In the genomic region with DNA sequence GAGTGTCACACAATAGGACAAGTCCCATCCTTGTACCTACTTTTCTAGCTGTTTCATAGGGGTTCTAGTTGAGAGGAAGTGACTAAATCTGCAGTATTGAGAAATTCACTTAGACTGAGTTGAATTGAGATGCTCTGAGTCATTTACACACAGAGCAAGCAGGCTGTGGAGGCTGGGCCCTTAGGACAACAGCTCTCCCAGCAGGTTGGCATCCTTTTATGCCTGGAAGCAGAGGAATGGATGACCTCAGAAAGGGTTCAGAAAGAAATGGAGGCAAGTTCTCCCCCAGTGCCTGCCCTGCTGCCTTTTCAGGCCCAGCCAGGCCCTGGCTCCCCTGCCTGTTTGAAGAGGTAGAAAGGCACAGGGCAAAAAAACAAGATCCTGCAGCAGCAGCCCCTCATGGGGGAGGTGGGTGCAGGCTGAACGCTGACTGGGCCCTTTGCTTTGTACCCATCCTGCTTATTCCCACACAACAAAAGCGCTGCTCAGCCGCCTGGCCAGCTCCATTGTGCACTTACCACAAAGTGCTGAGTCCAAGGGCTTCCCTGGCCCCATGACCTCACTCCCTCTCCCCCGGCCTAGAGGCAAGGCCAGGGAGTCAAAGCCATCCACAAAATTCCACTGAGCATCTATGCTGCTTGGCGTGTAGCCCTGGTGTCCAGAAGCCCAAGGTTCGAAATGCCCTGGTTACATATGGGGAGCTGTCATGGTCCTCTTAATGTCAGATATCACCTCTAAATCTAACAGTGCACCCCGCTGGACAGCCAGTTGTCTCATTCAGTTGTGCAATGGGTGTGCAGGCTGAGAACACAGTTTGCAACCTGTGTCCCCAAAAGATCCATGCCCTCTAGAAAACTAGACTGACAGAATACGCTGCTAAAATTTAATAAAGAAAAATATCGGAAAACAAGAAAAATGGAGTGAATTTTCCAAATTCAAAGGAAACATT, we compare ENCODE assay signal across 1 cellular context.
TF ChIP-seq lines count a peak whose summit lies in the region.

No MANE protein-coding gene starts in this region.

TF ChIP-seq in HepG2, 621 proteins besides CTCF, POLR2A, EP300 and RAD21 (continued from another document):
- TF ChIP-seq, protein P1, sequence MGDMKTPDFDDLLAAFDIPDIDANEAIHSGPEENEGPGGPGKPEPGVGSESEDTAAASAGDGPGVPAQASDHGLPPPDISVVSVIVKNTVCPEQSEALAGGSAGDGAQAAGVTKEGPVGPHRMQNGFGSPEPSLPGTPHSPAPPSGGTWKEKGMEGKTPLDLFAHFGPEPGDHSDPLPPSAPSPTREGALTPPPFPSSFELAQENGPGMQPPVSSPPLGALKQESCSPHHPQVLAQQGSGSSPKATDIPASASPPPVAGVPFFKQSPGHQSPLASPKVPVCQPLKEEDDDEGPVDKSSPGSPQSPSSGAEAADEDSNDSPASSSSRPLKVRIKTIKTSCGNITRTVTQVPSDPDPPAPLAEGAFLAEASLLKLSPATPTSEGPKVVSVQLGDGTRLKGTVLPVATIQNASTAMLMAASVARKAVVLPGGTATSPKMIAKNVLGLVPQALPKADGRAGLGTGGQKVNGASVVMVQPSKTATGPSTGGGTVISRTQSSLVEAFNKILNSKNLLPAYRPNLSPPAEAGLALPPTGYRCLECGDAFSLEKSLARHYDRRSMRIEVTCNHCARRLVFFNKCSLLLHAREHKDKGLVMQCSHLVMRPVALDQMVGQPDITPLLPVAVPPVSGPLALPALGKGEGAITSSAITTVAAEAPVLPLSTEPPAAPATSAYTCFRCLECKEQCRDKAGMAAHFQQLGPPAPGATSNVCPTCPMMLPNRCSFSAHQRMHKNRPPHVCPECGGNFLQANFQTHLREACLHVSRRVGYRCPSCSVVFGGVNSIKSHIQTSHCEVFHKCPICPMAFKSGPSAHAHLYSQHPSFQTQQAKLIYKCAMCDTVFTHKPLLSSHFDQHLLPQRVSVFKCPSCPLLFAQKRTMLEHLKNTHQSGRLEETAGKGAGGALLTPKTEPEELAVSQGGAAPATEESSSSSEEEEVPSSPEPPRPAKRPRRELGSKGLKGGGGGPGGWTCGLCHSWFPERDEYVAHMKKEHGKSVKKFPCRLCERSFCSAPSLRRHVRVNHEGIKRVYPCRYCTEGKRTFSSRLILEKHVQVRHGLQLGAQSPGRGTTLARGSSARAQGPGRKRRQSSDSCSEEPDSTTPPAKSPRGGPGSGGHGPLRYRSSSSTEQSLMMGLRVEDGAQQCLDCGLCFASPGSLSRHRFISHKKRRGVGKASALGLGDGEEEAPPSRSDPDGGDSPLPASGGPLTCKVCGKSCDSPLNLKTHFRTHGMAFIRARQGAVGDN (CRISPR knock-in tag; IDR thresholded peaks at IDR 0.05) = peak; percentile 29
- TF ChIP-seq ETV5 (CRISPR knock-in tag; IDR thresholded peaks at IDR 0.05; ENCODE audit: borderline replicate concordance) = peak; percentile 54; the same call in 1 of the 2 replicates
- TF ChIP-seq MAFF (IDR thresholded peaks at IDR 0.05; ENCODE audit: low read depth, low read length) = peak; percentile 29; the same call in 1 of the 2 replicates
- no peak for TF ChIP-seq SOX6 (IDR thresholded peaks at IDR 0.05)
- no peak for TF ChIP-seq SOX6 (CRISPR knock-in tag; IDR thresholded peaks at IDR 0.05)
- 0 out of 2 replicates have a peak, but pooled peaks have one; percentile 14 for TF ChIP-seq ZNF12 (CRISPR knock-in tag; IDR thresholded peaks at IDR 0.05)
- peak; percentile 22; the same call in 1 of the 2 replicates for TF ChIP-seq HNF1B (CRISPR knock-in tag; IDR thresholded peaks at IDR 0.05)
